Comparison of ENCODE assay signal across 15 cellular contexts in genomic region chr5:72464071-72464470, GRCh38. TPM values are rescaled to one million over a fixed set of nuclear protein-coding genes. Genes with fewer than 3 reads are reported as not detected.
"Had no signal": no experiment of that assay in that cellular context is flagged by ENCODE, and none has a peak within 500 bp of the region (broad histone marks: within the 10 kb centered on the region; RNA-seq: fewer than 3 reads in every experiment).

No MANE protein-coding gene starts in this region.

- H3K9me3 Mint-ChIP-seq: activated CD4-positive, alpha-beta T cell treated with anti-CD3 and anti-CD28 coated beads, Interleukin-2, amount 10 ng/mL, durations not matched to agents 7 days and 5 days; type B pancreatic cell had no signal

- H3K4me1 Mint-ChIP-seq: activated CD4-positive, alpha-beta T cell treated with anti-CD3 and anti-CD28 coated beads, Interleukin-2, amount 10 ng/mL, durations not matched to agents 7 days and 5 days had no signal

- H3K4me3 Mint-ChIP-seq: activated CD4-positive, alpha-beta T cell treated with anti-CD3 and anti-CD28 coated beads, Interleukin-2, amount 10 ng/mL, durations not matched to agents 7 days and 5 days; activated naive CD8-positive, alpha-beta T cell; naive thymus-derived CD4-positive, alpha-beta T cell; type B pancreatic cell had no signal

- ATAC-seq: left colon; naive thymus-derived CD4-positive, alpha-beta T cell; pancreas had no signal

- H3K27ac ChIP-seq: pancreas had no signal

- H3K27ac Mint-ChIP-seq: activated CD4-positive, alpha-beta T cell treated with anti-CD3 and anti-CD28 coated beads, Interleukin-2, amount 10 ng/mL, durations not matched to agents 7 days and 5 days; activated naive CD8-positive, alpha-beta T cell; naive thymus-derived CD4-positive, alpha-beta T cell; type B pancreatic cell had no signal

- FAIRE-seq: pancreas had no signal

- H3K36me3 Mint-ChIP-seq: activated naive CD8-positive, alpha-beta T cell; naive thymus-derived CD4-positive, alpha-beta T cell; type B pancreatic cell had no signal

- H3K9me3 ChIP-seq: pancreas had no signal

- DNase-seq: activated CD4-positive, alpha-beta T cell treated with anti-CD3 and anti-CD28 coated beads, Interleukin-2, amount 10 ng/mL, durations not matched to agents 7 days and 5 days; activated CD8-positive, alpha-beta memory T cell treated with anti-CD3 and anti-CD28 coated beads for 24 hours; activated gamma-delta T cell treated with Interleukin-2 at 50 U/mL for 16 hours; amniotic stem cell; head of caudate nucleus; left colon; naive thymus-derived CD4-positive, alpha-beta T cell; pancreas; retina; stimulated activated CD4-positive, alpha-beta T cell treated with anti-CD3 and anti-CD28 coated beads, Interleukin-15, amount 100 ng/mL, for 24 hours; stimulated activated CD4-positive, alpha-beta T cell treated with anti-CD3 and anti-CD28 coated beads, Interleukin-4, amount 100 ng/mL, for 1 hour; stimulated activated naive CD4-positive, alpha-beta T cell treated with Interleukin-2 at 50 U/mL for 16 hours had no signal

- H3K36me3 ChIP-seq: pancreas had no signal

- H3K4me3 ChIP-seq: pancreas, skin epidermis had no signal

- H3K27me3 Mint-ChIP-seq: activated naive CD8-positive, alpha-beta T cell; type B pancreatic cell had no signal

- H3K27me3 ChIP-seq: pancreas had no signal

RNA-seq across cellular contexts. Expression of gene ZNF366, which starts 43.1 kb away (rescaled TPM):
- total RNA-seq: activated CD4-positive, alpha-beta T cell treated with anti-CD3 and anti-CD28 coated beads, Interleukin-2, amount 10 ng/mL, durations not matched to agents 7 days and 5 days had no signal
- polyA plus RNA-seq: naive thymus-derived CD4-positive, alpha-beta T cell had no signal
